ENCODE assay signal across 19 cellular contexts in the genomic region with DNA sequence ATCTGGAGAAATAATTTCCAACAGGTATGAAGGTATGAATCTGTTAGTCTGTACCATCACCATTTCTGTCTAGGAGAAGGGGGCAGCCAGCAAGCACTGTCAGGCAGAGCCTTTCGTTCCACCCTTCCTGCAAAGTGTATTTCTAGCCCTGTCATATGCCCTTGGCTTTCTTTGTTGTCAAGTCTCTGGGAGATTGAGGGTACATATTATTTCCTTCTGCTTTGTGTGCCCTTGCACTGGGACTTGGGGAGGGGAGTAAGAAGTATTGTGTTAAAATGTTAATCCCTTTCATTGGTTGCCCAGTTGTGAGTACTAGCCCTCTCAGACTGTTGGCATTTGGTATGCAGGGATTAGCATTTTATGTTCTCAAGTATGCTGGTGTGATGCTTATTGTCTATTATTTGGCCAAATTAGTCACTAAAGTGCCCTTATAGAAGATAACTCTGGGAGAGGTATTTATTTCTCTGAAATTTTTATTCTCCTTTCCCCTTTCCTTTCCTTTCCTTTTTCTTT.
DNase-seq lines count a peak whose midpoint lies in the region; ATAC-seq, FAIRE-seq and TF ChIP-seq lines count a peak whose summit lies in the region.
"Had no signal": no experiment of that assay in that cellular context is flagged by ENCODE, and none has a peak within 500 bp of the region (broad histone marks: within the 10 kb centered on the region; RNA-seq: fewer than 3 reads in every experiment).

No MANE protein-coding gene starts in this region.

- no peak overlapping the region for H3K4me3 ChIP-seq in CD4-positive, CD25-positive, alpha-beta regulatory T cell (ENCODE audit: low read depth, low read length)
- H3K4me3 ChIP-seq: A549 had no signal

- H3K27ac ChIP-seq in CD4-positive, CD25-positive, alpha-beta regulatory T cell (ENCODE audit: insufficient read depth, low read length, poor library complexity, severe bottlenecking): no peak overlapping the region
- H3K27ac ChIP-seq: A549, HL-60, RWPE1 had no signal

- H3K27ac Mint-ChIP-seq in CD4-positive, CD25-positive, alpha-beta regulatory T cell: peak overlapping the region in 2 of 3 donors; percentile 3 to 11
- H3K27ac Mint-ChIP-seq in nephron progenitor cell: peak overlapping the region; percentile 50

- no peak for DNase-seq in CD4-positive, CD25-positive, alpha-beta regulatory T cell
- DNase-seq in HTR-8/SVneo (ENCODE audit: insufficient read length, low spot score) (no peak), astrocyte of the hippocampus (ENCODE audit: low read depth, low spot score) (peak; percentile 80), nephron progenitor cell (no peak), DMS153 (lab: John Stamatoyannopoulos, UW) (no peak), NCI-H187 (lab: John Stamatoyannopoulos, UW) (no peak), activated T-cell treated with anti-CD3 and anti-CD28 coated beads for 4 hours (no peak), posterior cingulate gyrus (no peak)
- DNase-seq: AML-193, MV-4-11, NCI-H1417, NCI-H1930, NCI-H446, NCI-H69 had no signal

- TF ChIP-seq CTCF in nephron progenitor cell (IDR thresholded peaks at IDR 0.05): no peak

- H3K4me1 Mint-ChIP-seq in CD4-positive, CD25-positive, alpha-beta regulatory T cell: peaks cover 7 to 15% (median 10%) of the 10 kb centered on the region in 4 donors
- H3K4me1 Mint-ChIP-seq in nephron progenitor cell: no peaks in the 10 kb centered on the region
- H3K4me1 Mint-ChIP-seq: CD14-positive monocyte had no signal

- H3K27me3 ChIP-seq in CD4-positive, CD25-positive, alpha-beta regulatory T cell (ENCODE audit: control insufficient read depth, insufficient read depth, low read length): no peaks in the 10 kb centered on the region

- FAIRE-seq in HTR-8/SVneo (lab: Jason Lieb, UNC): peak; percentile 54
- FAIRE-seq: A549 had no signal

- no peaks in the 10 kb centered on the region for H3K9me3 ChIP-seq in CD4-positive, CD25-positive, alpha-beta regulatory T cell (ENCODE audit: control insufficient read depth in 2 of 2, low read length in 2 of 2)
- H3K9me3 ChIP-seq: A549 had no signal

- H3K4me1 ChIP-seq in CD4-positive, CD25-positive, alpha-beta regulatory T cell (ENCODE audit: control insufficient read depth, insufficient read depth, low read length, poor library complexity, severe bottlenecking): no peaks in the 10 kb centered on the region
- H3K4me1 ChIP-seq: A549 had no signal

- ATAC-seq in CD4-positive, CD25-positive, alpha-beta regulatory T cell (ENCODE audit: low read depth in 2 of 2): no peak
- ATAC-seq: A549, PC-3 had no signal

- no peak overlapping the region for H3K4me3 Mint-ChIP-seq in CD4-positive, CD25-positive, alpha-beta regulatory T cell
- no peak overlapping the region for H3K4me3 Mint-ChIP-seq in nephron progenitor cell
- H3K4me3 Mint-ChIP-seq: CD14-positive monocyte had no signal

- peaks cover 31% of the 10 kb centered on the region for H3K36me3 ChIP-seq in CD4-positive, CD25-positive, alpha-beta regulatory T cell (ENCODE audit: control insufficient read depth, insufficient read depth, low read length)

- H3K9me3 Mint-ChIP-seq in CD4-positive, CD25-positive, alpha-beta regulatory T cell: no peaks in the 10 kb centered on the region
- H3K9me3 Mint-ChIP-seq in nephron progenitor cell: no peaks in the 10 kb centered on the region
- H3K9me3 Mint-ChIP-seq: CD14-positive monocyte had no signal

- intact Hi-C loops in posterior cingulate gyrus (cut with DNase I): no loop called here

- peaks cover 36% of the 10 kb centered on the region for H3K36me3 Mint-ChIP-seq in CD4-positive, CD25-positive, alpha-beta regulatory T cell
- H3K36me3 Mint-ChIP-seq in nephron progenitor cell (ENCODE audit: low read depth): peaks cover 69% of the 10 kb centered on the region

- no peaks in the 10 kb centered on the region for H3K27me3 Mint-ChIP-seq in CD4-positive, CD25-positive, alpha-beta regulatory T cell
- no peaks in the 10 kb centered on the region for H3K27me3 Mint-ChIP-seq in nephron progenitor cell (ENCODE audit: low read depth, poor library complexity)
